ENCODE assay signal across 1 cellular context in genomic region chr17:72850410-72850809, GRCh38.
TF ChIP-seq lines count a peak whose summit lies in the region.

No MANE protein-coding gene starts in this region.

TF ChIP-seq in A549, 52 proteins besides CTCF, POLR2A, EP300 and RAD21 (continued from another document):
- TF ChIP-seq, protein P1, sequence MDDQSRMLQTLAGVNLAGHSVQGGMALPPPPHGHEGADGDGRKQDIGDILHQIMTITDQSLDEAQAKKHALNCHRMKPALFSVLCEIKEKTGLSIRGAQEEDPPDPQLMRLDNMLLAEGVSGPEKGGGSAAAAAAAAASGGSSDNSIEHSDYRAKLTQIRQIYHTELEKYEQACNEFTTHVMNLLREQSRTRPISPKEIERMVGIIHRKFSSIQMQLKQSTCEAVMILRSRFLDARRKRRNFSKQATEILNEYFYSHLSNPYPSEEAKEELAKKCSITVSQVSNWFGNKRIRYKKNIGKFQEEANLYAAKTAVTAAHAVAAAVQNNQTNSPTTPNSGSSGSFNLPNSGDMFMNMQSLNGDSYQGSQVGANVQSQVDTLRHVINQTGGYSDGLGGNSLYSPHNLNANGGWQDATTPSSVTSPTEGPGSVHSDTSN (IDR thresholded peaks at IDR 0.05): no peak
- TF ChIP-seq HOXA7 (CRISPR knock-in tag; IDR thresholded peaks at IDR 0.05) (no peak), POLR2AphosphoS2 (conservative IDR thresholded peaks at IDR 0.05; ENCODE audit: low read length) (no peak), HMGXB4 (CRISPR knock-in tag; IDR thresholded peaks at IDR 0.05; ENCODE audit: borderline replicate concordance) (no peak), CHD4 (IDR thresholded peaks at IDR 0.05; ENCODE audit: borderline replicate concordance) (no peak), JUN (IDR thresholded peaks at IDR 0.05) (no peak), ZFP36 (IDR thresholded peaks at IDR 0.05; ENCODE audit: borderline replicate concordance, partially characterized antibody) (no peak)
